1 cellular context compared by ENCODE assay signal in the genomic region with DNA sequence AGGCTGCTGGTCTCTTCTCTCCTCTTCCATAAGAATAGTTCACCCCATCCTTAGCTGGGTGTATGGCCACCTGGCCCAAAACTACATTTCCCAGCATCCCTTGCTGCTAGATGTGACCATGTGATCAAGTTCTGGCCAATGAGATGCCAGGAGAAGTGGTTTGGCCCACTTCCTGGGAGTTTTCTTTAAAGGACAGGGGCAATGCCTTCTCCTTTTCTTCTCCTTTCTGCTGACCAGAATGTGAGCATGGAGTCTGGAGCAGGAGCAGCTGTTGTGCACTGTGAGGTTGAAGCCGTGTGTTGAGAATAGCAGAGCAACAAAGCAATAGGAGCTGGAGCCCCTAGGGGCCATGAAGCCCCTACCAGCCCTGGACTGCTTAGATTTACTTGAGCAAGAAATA.
TF ChIP-seq lines count a peak whose summit lies in the region.

No MANE protein-coding gene starts in this region.

TF ChIP-seq in GM12878, 131 proteins besides CTCF, POLR2A, EP300 and RAD21 (continued from another document and continues in another):
- TF ChIP-seq, protein P1, sequence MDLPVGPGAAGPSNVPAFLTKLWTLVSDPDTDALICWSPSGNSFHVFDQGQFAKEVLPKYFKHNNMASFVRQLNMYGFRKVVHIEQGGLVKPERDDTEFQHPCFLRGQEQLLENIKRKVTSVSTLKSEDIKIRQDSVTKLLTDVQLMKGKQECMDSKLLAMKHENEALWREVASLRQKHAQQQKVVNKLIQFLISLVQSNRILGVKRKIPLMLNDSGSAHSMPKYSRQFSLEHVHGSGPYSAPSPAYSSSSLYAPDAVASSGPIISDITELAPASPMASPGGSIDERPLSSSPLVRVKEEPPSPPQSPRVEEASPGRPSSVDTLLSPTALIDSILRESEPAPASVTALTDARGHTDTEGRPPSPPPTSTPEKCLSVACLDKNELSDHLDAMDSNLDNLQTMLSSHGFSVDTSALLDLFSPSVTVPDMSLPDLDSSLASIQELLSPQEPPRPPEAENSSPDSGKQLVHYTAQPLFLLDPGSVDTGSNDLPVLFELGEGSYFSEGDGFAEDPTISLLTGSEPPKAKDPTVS (IDR thresholded peaks at IDR 0.05; ENCODE audit: low read depth, low read length): no peak
- TF ChIP-seq NKRF (conservative IDR thresholded peaks at IDR 0.05) (no peak), BACH1 (IDR thresholded peaks at IDR 0.05; ENCODE audit: borderline replicate concordance) (no peak), DPF2 (IDR thresholded peaks at IDR 0.05) (no peak), ZNF207 (IDR thresholded peaks at IDR 0.05; ENCODE audit: borderline replicate concordance) (no peak), NRF1 (conservative IDR thresholded peaks at IDR 0.05; ENCODE audit: low read depth, low read length) (no peak), STAT1 (conservative IDR thresholded peaks at IDR 0.05) (no peak), CREB1 (IDR thresholded peaks at IDR 0.05; ENCODE audit: low read depth) (no peak), PBX3 (IDR thresholded peaks at IDR 0.05; ENCODE audit: insufficient replicate concordance, low read depth, low read length) (no peak), MEF2B (IDR thresholded peaks at IDR 0.05; ENCODE audit: partially characterized antibody, poor library complexity, severe bottlenecking) (no peak), CBFB (IDR thresholded peaks at IDR 0.05; ENCODE audit: low read depth) (no peak), RUNX3 (IDR thresholded peaks at IDR 0.05; ENCODE audit: low read length) (no peak), CHD1 (IDR thresholded peaks at IDR 0.05; ENCODE audit: low read depth, low read length) (no peak), LARP7 (IDR thresholded peaks at IDR 0.05) (no peak), NBN (IDR thresholded peaks at IDR 0.05) (no peak), MYC (IDR thresholded peaks at IDR 0.05; ENCODE audit: insufficient read depth, insufficient read length, insufficient replicate concordance, low read length, severe bottlenecking) (no peak), ZBED1 (IDR thresholded peaks at IDR 0.05; ENCODE audit: borderline replicate concordance) (no peak), EED (IDR thresholded peaks at IDR 0.05; ENCODE audit: low read depth) (no peak), EGR1 (IDR thresholded peaks at IDR 0.05; ENCODE audit: borderline replicate concordance in 1 of 2, low read depth in 2 of 2, low read length in 2 of 2) (no peak), BHLHE40 (IDR thresholded peaks at IDR 0.05; ENCODE audit: borderline replicate concordance in 1 of 2, low read depth in 2 of 2, low read length in 1 of 2) (no peak), ZSCAN29 (IDR thresholded peaks at IDR 0.05) (no peak), RAD51 (IDR thresholded peaks at IDR 0.05) (peak; percentile 92), YBX1 (IDR thresholded peaks at IDR 0.05) (no peak), TARDBP (IDR thresholded peaks at IDR 0.05; ENCODE audit: borderline replicate concordance) (no peak), CHD2 (IDR thresholded peaks at IDR 0.05; ENCODE audit: borderline replicate concordance, low read depth, low read length) (no peak), GABPA (IDR thresholded peaks at IDR 0.05; ENCODE audit: low read depth) (no peak; the same call in 1 of the 2 replicates), MXI1 (IDR thresholded peaks at IDR 0.05; ENCODE audit: low read depth, low read length) (no peak), TBL1XR1 (IDR thresholded peaks at IDR 0.05; ENCODE audit: low read depth, low read length) (no peak), SRF (IDR thresholded peaks at IDR 0.05; ENCODE audit: low read depth in 2 of 2, low read length in 2 of 2) (no peak), NFXL1 (IDR thresholded peaks at IDR 0.05; ENCODE audit: borderline replicate concordance) (no peak), KAT2A (conservative IDR thresholded peaks at IDR 0.05; ENCODE audit: control insufficient read depth, low read depth, low read length) (no peak), ZNF687 (IDR thresholded peaks at IDR 0.05) (no peak), ELK1 (IDR thresholded peaks at IDR 0.05; ENCODE audit: low read depth, low read length) (no peak)
- TF ChIP-seq, protein P2, sequence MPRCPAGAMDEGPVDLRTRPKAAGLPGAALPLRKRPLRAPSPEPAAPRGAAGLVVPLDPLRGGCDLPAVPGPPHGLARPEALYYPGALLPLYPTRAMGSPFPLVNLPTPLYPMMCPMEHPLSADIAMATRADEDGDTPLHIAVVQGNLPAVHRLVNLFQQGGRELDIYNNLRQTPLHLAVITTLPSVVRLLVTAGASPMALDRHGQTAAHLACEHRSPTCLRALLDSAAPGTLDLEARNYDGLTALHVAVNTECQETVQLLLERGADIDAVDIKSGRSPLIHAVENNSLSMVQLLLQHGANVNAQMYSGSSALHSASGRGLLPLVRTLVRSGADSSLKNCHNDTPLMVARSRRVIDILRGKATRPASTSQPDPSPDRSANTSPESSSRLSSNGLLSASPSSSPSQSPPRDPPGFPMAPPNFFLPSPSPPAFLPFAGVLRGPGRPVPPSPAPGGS (IDR thresholded peaks at IDR 0.05; ENCODE audit: borderline replicate concordance, insufficient read depth, low read depth, low read length, poor library complexity, severe bottlenecking): no peak
- TF ChIP-seq, protein P3, sequence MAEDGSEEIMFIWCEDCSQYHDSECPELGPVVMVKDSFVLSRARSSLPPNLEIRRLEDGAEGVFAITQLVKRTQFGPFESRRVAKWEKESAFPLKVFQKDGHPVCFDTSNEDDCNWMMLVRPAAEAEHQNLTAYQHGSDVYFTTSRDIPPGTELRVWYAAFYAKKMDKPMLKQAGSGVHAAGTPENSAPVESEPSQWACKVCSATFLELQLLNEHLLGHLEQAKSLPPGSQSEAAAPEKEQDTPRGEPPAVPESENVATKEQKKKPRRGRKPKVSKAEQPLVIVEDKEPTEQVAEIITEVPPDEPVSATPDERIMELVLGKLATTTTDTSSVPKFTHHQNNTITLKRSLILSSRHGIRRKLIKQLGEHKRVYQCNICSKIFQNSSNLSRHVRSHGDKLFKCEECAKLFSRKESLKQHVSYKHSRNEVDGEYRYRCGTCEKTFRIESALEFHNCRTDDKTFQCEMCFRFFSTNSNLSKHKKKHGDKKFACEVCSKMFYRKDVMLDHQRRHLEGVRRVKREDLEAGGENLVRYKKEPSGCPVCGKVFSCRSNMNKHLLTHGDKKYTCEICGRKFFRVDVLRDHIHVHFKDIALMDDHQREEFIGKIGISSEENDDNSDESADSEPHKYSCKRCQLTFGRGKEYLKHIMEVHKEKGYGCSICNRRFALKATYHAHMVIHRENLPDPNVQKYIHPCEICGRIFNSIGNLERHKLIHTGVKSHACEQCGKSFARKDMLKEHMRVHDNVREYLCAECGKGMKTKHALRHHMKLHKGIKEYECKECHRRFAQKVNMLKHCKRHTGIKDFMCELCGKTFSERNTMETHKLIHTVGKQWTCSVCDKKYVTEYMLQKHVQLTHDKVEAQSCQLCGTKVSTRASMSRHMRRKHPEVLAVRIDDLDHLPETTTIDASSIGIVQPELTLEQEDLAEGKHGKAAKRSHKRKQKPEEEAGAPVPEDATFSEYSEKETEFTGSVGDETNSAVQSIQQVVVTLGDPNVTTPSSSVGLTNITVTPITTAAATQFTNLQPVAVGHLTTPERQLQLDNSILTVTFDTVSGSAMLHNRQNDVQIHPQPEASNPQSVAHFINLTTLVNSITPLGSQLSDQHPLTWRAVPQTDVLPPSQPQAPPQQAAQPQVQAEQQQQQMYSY (CRISPR knock-in tag; IDR thresholded peaks at IDR 0.05): no peak
- TF ChIP-seq, protein P4, sequence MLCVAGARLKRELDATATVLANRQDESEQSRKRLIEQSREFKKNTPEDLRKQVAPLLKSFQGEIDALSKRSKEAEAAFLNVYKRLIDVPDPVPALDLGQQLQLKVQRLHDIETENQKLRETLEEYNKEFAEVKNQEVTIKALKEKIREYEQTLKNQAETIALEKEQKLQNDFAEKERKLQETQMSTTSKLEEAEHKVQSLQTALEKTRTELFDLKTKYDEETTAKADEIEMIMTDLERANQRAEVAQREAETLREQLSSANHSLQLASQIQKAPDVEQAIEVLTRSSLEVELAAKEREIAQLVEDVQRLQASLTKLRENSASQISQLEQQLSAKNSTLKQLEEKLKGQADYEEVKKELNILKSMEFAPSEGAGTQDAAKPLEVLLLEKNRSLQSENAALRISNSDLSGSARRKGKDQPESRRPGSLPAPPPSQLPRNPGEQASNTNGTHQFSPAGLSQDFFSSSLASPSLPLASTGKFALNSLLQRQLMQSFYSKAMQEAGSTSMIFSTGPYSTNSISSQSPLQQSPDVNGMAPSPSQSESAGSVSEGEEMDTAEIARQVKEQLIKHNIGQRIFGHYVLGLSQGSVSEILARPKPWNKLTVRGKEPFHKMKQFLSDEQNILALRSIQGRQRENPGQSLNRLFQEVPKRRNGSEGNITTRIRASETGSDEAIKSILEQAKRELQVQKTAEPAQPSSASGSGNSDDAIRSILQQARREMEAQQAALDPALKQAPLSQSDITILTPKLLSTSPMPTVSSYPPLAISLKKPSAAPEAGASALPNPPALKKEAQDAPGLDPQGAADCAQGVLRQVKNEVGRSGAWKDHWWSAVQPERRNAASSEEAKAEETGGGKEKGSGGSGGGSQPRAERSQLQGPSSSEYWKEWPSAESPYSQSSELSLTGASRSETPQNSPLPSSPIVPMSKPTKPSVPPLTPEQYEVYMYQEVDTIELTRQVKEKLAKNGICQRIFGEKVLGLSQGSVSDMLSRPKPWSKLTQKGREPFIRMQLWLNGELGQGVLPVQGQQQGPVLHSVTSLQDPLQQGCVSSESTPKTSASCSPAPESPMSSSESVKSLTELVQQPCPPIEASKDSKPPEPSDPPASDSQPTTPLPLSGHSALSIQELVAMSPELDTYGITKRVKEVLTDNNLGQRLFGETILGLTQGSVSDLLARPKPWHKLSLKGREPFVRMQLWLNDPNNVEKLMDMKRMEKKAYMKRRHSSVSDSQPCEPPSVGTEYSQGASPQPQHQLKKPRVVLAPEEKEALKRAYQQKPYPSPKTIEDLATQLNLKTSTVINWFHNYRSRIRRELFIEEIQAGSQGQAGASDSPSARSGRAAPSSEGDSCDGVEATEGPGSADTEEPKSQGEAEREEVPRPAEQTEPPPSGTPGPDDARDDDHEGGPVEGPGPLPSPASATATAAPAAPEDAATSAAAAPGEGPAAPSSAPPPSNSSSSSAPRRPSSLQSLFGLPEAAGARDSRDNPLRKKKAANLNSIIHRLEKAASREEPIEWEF (IDR thresholded peaks at IDR 0.05; ENCODE audit: insufficient replicate concordance, low read depth, low read length): no peak
- TF ChIP-seq, protein P5, sequence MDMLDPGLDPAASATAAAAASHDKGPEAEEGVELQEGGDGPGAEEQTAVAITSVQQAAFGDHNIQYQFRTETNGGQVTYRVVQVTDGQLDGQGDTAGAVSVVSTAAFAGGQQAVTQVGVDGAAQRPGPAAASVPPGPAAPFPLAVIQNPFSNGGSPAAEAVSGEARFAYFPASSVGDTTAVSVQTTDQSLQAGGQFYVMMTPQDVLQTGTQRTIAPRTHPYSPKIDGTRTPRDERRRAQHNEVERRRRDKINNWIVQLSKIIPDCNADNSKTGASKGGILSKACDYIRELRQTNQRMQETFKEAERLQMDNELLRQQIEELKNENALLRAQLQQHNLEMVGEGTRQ (IDR thresholded peaks at IDR 0.05; ENCODE audit: borderline replicate concordance, low read depth, low read length): peak; percentile 87
